9 cellular contexts compared by ENCODE assay signal in genomic region chr7:100602889-100603696, GRCh38. TPM values are rescaled to one million over a fixed set of nuclear protein-coding genes. Genes with fewer than 3 reads are reported as not detected.
A peak's percentile ranks its signal among the peaks of the same experiment; 100 is the strongest.
DNase-seq lines count a peak whose midpoint lies in the region; ATAC-seq and TF ChIP-seq lines count a peak whose summit lies in the region.
"Had no signal": no experiment of that assay in that cellular context is flagged by ENCODE, and none has a peak within 500 bp of the region (broad histone marks: within the 10 kb centered on the region; RNA-seq: fewer than 3 reads in every experiment).

No MANE protein-coding gene starts in this region.

- POLR2A ChIA-PET in CD8-positive, alpha-beta memory T cell (lab: Charles Lee), result interaction anchor here (0.6 to 3.2 kb wide), 4 partner anchors 17 to 174 kb away, joined by 3 to 14 read pairs (median 5); partner anchors contain the start of genes FBXO24, LRCH4 and ZCWPW1
- POLR2A ChIA-PET in PC-3 (lab: Charles Lee; ENCODE audit: unreplicated experiment) (no interaction called here), GM10248 (lab: Yijun Ruan, JAX) (no interaction called here)

- peak overlapping the region; percentile 72 for H2BK120ac ChIP-seq in neuronal stem cell (ENCODE audit: low read depth, low read length)

- H3K4me3 ChIP-seq in CD8-positive, alpha-beta memory T cell (ENCODE audit: low read length), result peak overlapping the region; percentile 55
- H3K4me3 ChIP-seq in PC-3 (ENCODE audit: low read length), result no peak overlapping the region
- H3K4me3 ChIP-seq in esophagus squamous epithelium, result peak overlapping the region in 3 of 4 donors; percentile 65 to 93 (median 71)
- peak overlapping the region; percentile 41 to 50 for H3K4me3 ChIP-seq in neuronal stem cell (ENCODE audit: low read length in 2 of 2)

- peak overlapping the region; percentile 76 for H3K4ac ChIP-seq in neuronal stem cell (ENCODE audit: low read length)

- H3K27ac ChIP-seq in CD8-positive, alpha-beta memory T cell (ENCODE audit: low read depth, low read length), result peak overlapping the region; percentile 75
- H3K27ac ChIP-seq in PC-3 (ENCODE audit: low read length) (no peak overlapping the region), esophagus squamous epithelium (peak overlapping the region; percentile 73 to 92 (median 88)), neuronal stem cell (replicated peaks; ENCODE audit: low read length) (peak overlapping the region; percentile 64)

- H3K36me3 Mint-ChIP-seq in CD8-positive, alpha-beta memory T cell, result no peaks in the 10 kb centered on the region

- CTCF ChIA-PET in CD8-positive, alpha-beta memory T cell (lab: Charles Lee), result interaction anchor here (0.9 to 2.0 kb wide), 7 partner anchors 10 to 249 kb away, joined by 3 to 8 read pairs (median 5); partner anchors contain the start of genes FBXO24, LRCH4, MOSPD3 and SLC12A9
- CTCF ChIA-PET in PC-3 (lab: Charles Lee) (interaction anchor here (0.6 kb wide), 1 partner anchor 18 kb away, joined by 3 read pairs; no protein-coding TSS in a partner anchor), GM10248 (lab: Yijun Ruan, JAX) (interaction anchor here (0.8 to 3.5 kb wide), 6 partner anchors 9 to 103 kb away, joined by 3 to 21 read pairs (median 4); partner anchors contain the start of genes FBXO24, MOSPD3 and POP7)

- TF ChIP-seq POLR2A in esophagus squamous epithelium (IDR thresholded peaks at IDR 0.05), result no peak

- H3K18ac ChIP-seq in neuronal stem cell (ENCODE audit: low read length), result peak overlapping the region; percentile 92

- H4K91ac ChIP-seq in neuronal stem cell (ENCODE audit: low read depth, low read length, poor library complexity), result peak overlapping the region; percentile 5

- no peaks in the 10 kb centered on the region for H3K36me3 ChIP-seq in CD8-positive, alpha-beta memory T cell (ENCODE audit: insufficient read depth, low read length)
- no peaks in the 10 kb centered on the region for H3K36me3 ChIP-seq in PC-3 (ENCODE audit: low read depth, low read length)
- no peaks in the 10 kb centered on the region for H3K36me3 ChIP-seq in esophagus squamous epithelium
- no peaks in the 10 kb centered on the region for H3K36me3 ChIP-seq in neuronal stem cell (replicated peaks in 1 of 2; ENCODE audit: control insufficient read depth in 2 of 2, insufficient read depth in 2 of 2, low read length in 2 of 2)

- no peaks in the 10 kb centered on the region for H3F3A ChIP-seq in PC-3 (ENCODE audit: low read length, unreplicated experiment)

- H3K79me2 ChIP-seq in PC-3 (ENCODE audit: low read length), result no peaks in the 10 kb centered on the region

- H3K4me2 ChIP-seq in PC-3 (ENCODE audit: low read length) (peak overlapping the region; percentile 82; the same call in 1 of the 2 replicates), neuronal stem cell (ENCODE audit: insufficient read depth, low read length, poor library complexity, severe bottlenecking) (peak overlapping the region; percentile 59)

- H3K9me3 ChIP-seq in CD8-positive, alpha-beta memory T cell (ENCODE audit: low read length), result no peaks in the 10 kb centered on the region
- no peaks in the 10 kb centered on the region for H3K9me3 ChIP-seq in PC-3 (ENCODE audit: low read length)
- no peaks in the 10 kb centered on the region for H3K9me3 ChIP-seq in esophagus squamous epithelium
- no peaks in the 10 kb centered on the region for H3K9me3 ChIP-seq in neuronal stem cell (replicated peaks in 1 of 2; ENCODE audit: control insufficient read depth in 2 of 2, insufficient read depth in 1 of 2, low read depth in 1 of 2, low read length in 2 of 2)

- no peaks in the 10 kb centered on the region for H3K27me3 Mint-ChIP-seq in CD8-positive, alpha-beta memory T cell

- 38 to 63% methylated on average over 8 to 10 of the region's 20 CpGs for WGBS in esophagus squamous epithelium, 2 donors
- WGBS in neuronal stem cell (ENCODE audit: extremely low coverage in 2 of 2, insufficient read length in 2 of 2, insufficient replicate concordance in 1 of 2), 2 donors, result no CpG with 5 or more reads among the region's 20 CpGs

- no peak overlapping the region for H3K14ac ChIP-seq in neuronal stem cell (ENCODE audit: low read length)

- no peaks in the 10 kb centered on the region for H4K20me1 ChIP-seq in PC-3 (ENCODE audit: low read length)

- no peak for ATAC-seq in PC-3

- peak overlapping the region; percentile 76 for H2AK5ac ChIP-seq in neuronal stem cell (ENCODE audit: low read depth, low read length)

- in situ Hi-C loops in GM13976 (cut with MboI; ENCODE audit: low sequenced_read_pairs, unreplicated experiment), result no loop called here

- peaks cover 9% of the 10 kb centered on the region for H3K79me1 ChIP-seq in neuronal stem cell (ENCODE audit: low read depth, low read length)

- no peak for DNase-seq in CD8-positive, alpha-beta memory T cell
- DNase-seq in PC-3, result no peak
- DNase-seq in esophagus squamous epithelium (lab: John Stamatoyannopoulos, UW), result no peak
- no peak for DNase-seq in neuronal stem cell (ENCODE audit: low spot score)
- no peak for DNase-seq in GM13976 (ENCODE audit: low spot score)
- no peak for DNase-seq in middle frontal gyrus (ENCODE audit: extremely low spot score, low spot score)
- DNase-seq in GM10248 (ENCODE audit: extremely low spot score), result no peak
- no peak for DNase-seq in kidney tubule cell (ENCODE audit: low spot score)

- peak overlapping the region; percentile 74; the same call in 1 of the 2 replicates for H2AFZ ChIP-seq in PC-3 (ENCODE audit: low read length)
- peak overlapping the region; percentile 79 for H2AFZ ChIP-seq in neuronal stem cell (ENCODE audit: low read length)

- peaks cover 18% of the 10 kb centered on the region for H3K4me1 ChIP-seq in CD8-positive, alpha-beta memory T cell (ENCODE audit: insufficient read depth, low read length)
- H3K4me1 ChIP-seq in PC-3 (ENCODE audit: insufficient read depth, low read length) (peaks cover 24% of the 10 kb centered on the region), esophagus squamous epithelium (peaks cover 19 to 51% (median 28%) of the 10 kb centered on the region in 3 donors), neuronal stem cell (ENCODE audit: control insufficient read depth in 2 of 2, insufficient read depth in 1 of 2, low read depth in 1 of 2, low read length in 2 of 2) (peaks cover 25 to 34% of the 10 kb centered on the region in 2 donors)

- intact Hi-C loops in PC-3 (cut with micrococcal nuclease) (no loop called here), esophagus squamous epithelium (cut with DNase I) (no loop called here)

- no peak overlapping the region for H3K23ac ChIP-seq in neuronal stem cell (ENCODE audit: low read depth, low read length, poor library complexity)

- H3K9ac ChIP-seq in PC-3 (ENCODE audit: low read length) (no peak overlapping the region), neuronal stem cell (ENCODE audit: low read depth, low read length, poor library complexity) (peak overlapping the region; percentile 70)

- no peaks in the 10 kb centered on the region for H3K9me3 Mint-ChIP-seq in CD8-positive, alpha-beta memory T cell

- H3K9me2 ChIP-seq in PC-3 (replicated peaks; ENCODE audit: low read length), result no peaks in the 10 kb centered on the region

- TF ChIP-seq CTCF in PC-3 (conservative IDR thresholded peaks at IDR 0.05; ENCODE audit: low read depth, low read length), result no peak
- TF ChIP-seq CTCF in esophagus squamous epithelium (IDR thresholded peaks at IDR 0.05), result no peak
- TF ChIP-seq CTCF in GM13976 (IDR thresholded peaks at IDR 0.05; ENCODE audit: borderline replicate concordance, control extremely low read depth, extremely low read depth, insufficient read depth, missing control alignments), result no peak
- no peak for TF ChIP-seq CTCF in GM10248 (IDR thresholded peaks at IDR 0.05; ENCODE audit: control extremely low read depth, extremely low read depth, low read depth, missing control alignments)

- H3K4me1 Mint-ChIP-seq in CD8-positive, alpha-beta memory T cell, result peaks cover 13 to 34% (median 18%) of the 10 kb centered on the region in 3 donors

- no peak overlapping the region for H4K8ac ChIP-seq in neuronal stem cell (ENCODE audit: low read depth, low read length)

- H2BK15ac ChIP-seq in neuronal stem cell (ENCODE audit: low read length), result peak overlapping the region; percentile 5

- no peaks in the 10 kb centered on the region for H3K27me3 ChIP-seq in CD8-positive, alpha-beta memory T cell (ENCODE audit: insufficient read depth, low read length, poor library complexity, severe bottlenecking)
- no peaks in the 10 kb centered on the region for H3K27me3 ChIP-seq in PC-3 (ENCODE audit: low read length)
- H3K27me3 ChIP-seq in esophagus squamous epithelium, result no peaks in the 10 kb centered on the region
- H3K27me3 ChIP-seq in neuronal stem cell (ENCODE audit: control insufficient read depth in 3 of 3, insufficient read depth in 3 of 3, low read depth in 1 of 3, low read length in 3 of 3), result peaks cover 0 to 26% (median 4%) of the 10 kb centered on the region in 3 experiments

- no peak overlapping the region for H2BK12ac ChIP-seq in neuronal stem cell (ENCODE audit: low read length)

- H3K4me3 Mint-ChIP-seq in CD8-positive, alpha-beta memory T cell, result peak overlapping the region; percentile 80 to 95 (median 85)

- no TSS peak for BruUV-seq in PC-3 (replicated peaks; lab: Mats Ljungman, UMichigan)

- H2BK5ac ChIP-seq in neuronal stem cell (ENCODE audit: low read length), result peak overlapping the region; percentile 84

- H3K27ac Mint-ChIP-seq in CD8-positive, alpha-beta memory T cell, result peak overlapping the region in 6 of 8 donors; percentile 18 to 98 (median 93)

RNA-seq across cellular contexts. Expression of gene PCOLCE, which starts 0.9 kb away (rescaled TPM):
- 1 to 10 TPM; 6.8 TPM for total RNA-seq in CD8-positive, alpha-beta memory T cell
- 1.6 TPM for polyA plus RNA-seq in CD8-positive, alpha-beta memory T cell
- total RNA-seq in PC-3 (2014; rRNA removed) (8.6 and 16.3 TPM in 2 replicates), esophagus squamous epithelium (10 to 100 TPM in 2 of 4 donors, 1 to 10 TPM in 2; 4.6 to 23.8 (median 9.9) TPM)
- 24.7 TPM for polyA plus RNA-seq in neuronal stem cell (2013, experiment 1 of 2)
- polyA plus RNA-seq in neuronal stem cell (2013, experiment 2 of 2), result 24.4 TPM

RNA-seq across cellular contexts. Expression of gene MOSPD3, which starts 9.2 kb away (rescaled TPM):
- total RNA-seq in CD8-positive, alpha-beta memory T cell, result 10 to 100 TPM; 16.2 to 16.3 TPM
- 29.7 TPM for polyA plus RNA-seq in CD8-positive, alpha-beta memory T cell
- 9.4 and 19.4 TPM in 2 replicates for total RNA-seq in PC-3 (2014; rRNA removed)
- total RNA-seq in esophagus squamous epithelium, result 10 to 100 TPM in 3 of 4 donors, 1 to 10 TPM in 1; 7.6 to 22.4 (median 15.5) TPM
- polyA plus RNA-seq in neuronal stem cell (2013, experiment 1 of 2), result 24.3 TPM
- 22.7 TPM for polyA plus RNA-seq in neuronal stem cell (2013, experiment 2 of 2)

RNA-seq across cellular contexts. Expression of gene FBXO24, which starts 17.0 kb away (rescaled TPM):
- total RNA-seq in CD8-positive, alpha-beta memory T cell, result under 1 TPM; 0.47 to 0.50 TPM
- not detected for polyA plus RNA-seq in CD8-positive, alpha-beta memory T cell
- total RNA-seq in PC-3 (2014; rRNA removed), result 0.40 TPM in 1 of 2 replicates, not detected in the other
- 1 to 10 TPM in 1 of 4 donors, under 1 TPM in 2, not detected in 1; 0.19 to 1.6 (median 0.29) TPM for total RNA-seq in esophagus squamous epithelium
- 1.2 TPM for polyA plus RNA-seq in neuronal stem cell (2013, experiment 1 of 2)
- polyA plus RNA-seq in neuronal stem cell (2013, experiment 2 of 2), result 1.1 TPM
- total RNA-seq: glomerular endothelial cell had no signal

RNA-seq across cellular contexts. Expression of gene LRCH4, which starts 17.2 kb away (rescaled TPM):
- 100 to 1,000 TPM; 101 to 109 TPM for total RNA-seq in CD8-positive, alpha-beta memory T cell
- 153 TPM for polyA plus RNA-seq in CD8-positive, alpha-beta memory T cell
- total RNA-seq in PC-3 (2014; rRNA removed) (15.6 and 28.7 TPM in 2 replicates), esophagus squamous epithelium (10 to 100 TPM; 50.1 to 84.0 (median 70.4) TPM)
- 30.1 TPM for polyA plus RNA-seq in neuronal stem cell (2013, experiment 1 of 2)
- polyA plus RNA-seq in neuronal stem cell (2013, experiment 2 of 2), result 28.3 TPM

RNA-seq across cellular contexts. Expression of gene SAP25, which starts 29.4 kb away (rescaled TPM):
- total RNA-seq in CD8-positive, alpha-beta memory T cell, result 10 to 100 TPM; 13.9 to 14.3 TPM
- 0.56 TPM for polyA plus RNA-seq in CD8-positive, alpha-beta memory T cell
- total RNA-seq in PC-3 (2014; rRNA removed) (0.22 and 0.52 TPM in 2 replicates), esophagus squamous epithelium (1 to 10 TPM in 1 of 4 donors, under 1 TPM in 1, not detected in 2; 0.38 to 1.8 TPM)
- 4.0 TPM for polyA plus RNA-seq in neuronal stem cell (2013, experiment 1 of 2)
- 3.4 TPM for polyA plus RNA-seq in neuronal stem cell (2013, experiment 2 of 2)
